In the genomic region with DNA sequence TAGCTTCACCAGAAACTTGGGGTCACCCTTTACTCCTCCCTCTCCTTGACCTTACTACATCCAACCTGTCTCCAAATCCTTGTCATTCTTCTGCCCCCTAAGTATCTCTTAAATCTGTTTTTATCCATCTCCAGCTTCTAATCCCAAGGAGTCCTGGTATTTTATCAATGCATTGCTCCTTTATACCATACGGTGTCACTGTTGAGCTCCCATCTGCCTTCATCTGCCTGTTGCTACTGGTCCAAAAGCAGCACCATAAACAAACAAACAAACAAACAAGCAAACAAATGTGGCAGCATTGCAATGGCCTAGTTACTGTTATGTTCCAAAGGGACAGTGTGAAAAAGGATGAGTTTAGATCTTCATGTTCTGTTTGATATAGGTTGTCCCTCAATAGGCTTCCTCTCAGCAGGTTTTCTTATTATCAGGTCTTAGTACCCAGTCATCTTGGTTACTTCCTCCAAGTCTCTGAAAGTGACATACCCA, we compare ENCODE assay signal across 8 cellular contexts. TPM values are rescaled to one million over a fixed set of nuclear protein-coding genes. Genes with fewer than 3 reads are reported as not detected.
DNase-seq lines count a peak whose midpoint lies in the region; ATAC-seq, FAIRE-seq and TF ChIP-seq lines count a peak whose summit lies in the region.

No MANE protein-coding gene starts in this region.

- ATAC-seq in GM21529 (IDR thresholded peaks at IDR 0.05; ENCODE audit: unreplicated experiment) (peak; percentile 53), HG03571 (IDR thresholded peaks at IDR 0.05; ENCODE audit: unreplicated experiment) (no peak)

- no peaks in the 10 kb centered on the region for H3K9me3 ChIP-seq in ascending aorta

- peaks cover 14 to 18% of the 10 kb centered on the region in 2 donors for H3K36me3 ChIP-seq in ascending aorta

- TF ChIP-seq CTCF in D721Med (IDR thresholded peaks at IDR 0.05; ENCODE audit: insufficient read depth, missing control alignments), result peak; percentile 88
- TF ChIP-seq CTCF in ascending aorta (IDR thresholded peaks at IDR 0.05), result peak; percentile 67 to 70 (median 70)

- H3K4me1 ChIP-seq in ascending aorta, result no peaks in the 10 kb centered on the region

- DNase-seq in D721Med (ENCODE audit: insufficient read length, low spot score) (no peak), NCI-H2029 treated with DMSO at 0.1 percent for 48 hours (lab: John Stamatoyannopoulos, UW) (peak; percentile 58), ascending aorta (ENCODE audit: low spot score in 2 of 2) (no peak), hippocampal formation (lab: John Stamatoyannopoulos, UW) (peak; percentile 7 to 61), smooth muscle cell of the brain vasculature (ENCODE audit: low read depth, low spot score) (peak; percentile 12), GOT3 (lab: John Stamatoyannopoulos, UW) (no peak)

- H3K4me3 ChIP-seq in ascending aorta, result no peak overlapping the region

- intact Hi-C loops in ascending aorta (cut with DNase I), result loop anchor here (2.0 to 5.0 kb wide), 3 partner anchors 71 to 175 kb away; partner anchors contain the start of genes ILK, MRPL17 and RRP8

- no peak for FAIRE-seq in D721Med (lab: Jason Lieb, UNC)

- no peaks in the 10 kb centered on the region for H3K27me3 ChIP-seq in ascending aorta

- H3K27ac ChIP-seq in ascending aorta, result no peak overlapping the region

RNA-seq across cellular contexts. Expression of gene DNHD1, which starts 34.2 kb away (rescaled TPM):
- 2.3 TPM for total RNA-seq in ascending aorta

RNA-seq across cellular contexts. Expression of gene TIMM10B, which starts 50.0 kb away (rescaled TPM):
- 19.2 TPM for total RNA-seq in ascending aorta

RNA-seq across cellular contexts. Expression of gene ARFIP2, which starts 50.2 kb away (rescaled TPM):
- total RNA-seq in ascending aorta, result 87.8 TPM

RNA-seq across cellular contexts. Expression of gene TRIM3, which starts 57.6 kb away (rescaled TPM):
- 33.8 TPM for total RNA-seq in ascending aorta

Comparison
In these comparisons a context has a peak if more than half of its experiments do, and no peak if none do; other contexts are left out.
1. DNase-seq: peak in NCI-H2029 treated with DMSO at 0.1 percent for 48 hours (single experiment), hippocampal formation (2 of 2) and smooth muscle cell of the brain vasculature (single experiment); none in D721Med (single experiment), ascending aorta (0 of 2) and GOT3 (single experiment).